Comparison of ENCODE assay signal across 1 cellular context in the genomic region with DNA sequence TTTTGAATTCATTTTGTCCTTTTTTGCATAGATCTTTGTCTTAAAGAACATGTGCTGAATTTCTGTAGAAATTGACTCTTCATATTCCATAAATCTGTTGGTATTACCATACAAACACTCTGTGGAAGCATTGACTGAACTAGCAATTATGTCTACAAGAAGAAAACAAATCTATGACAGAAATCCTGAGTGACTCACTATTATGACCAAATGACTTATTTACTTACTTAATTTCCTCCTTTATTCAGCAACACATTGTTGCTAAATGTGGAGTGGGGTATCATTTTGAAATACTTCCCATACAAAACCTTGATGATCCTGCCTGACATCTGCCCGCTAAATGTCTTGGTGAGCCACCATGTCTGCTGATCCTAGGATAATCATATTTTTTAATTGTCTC.
TF ChIP-seq lines count a peak whose summit lies in the region.

No MANE protein-coding gene starts in this region.

TF ChIP-seq in endothelial cell of umbilical vein, 7 proteins besides CTCF, POLR2A, EP300 and RAD21 (continued from another document):
- TF ChIP-seq, protein P1, sequence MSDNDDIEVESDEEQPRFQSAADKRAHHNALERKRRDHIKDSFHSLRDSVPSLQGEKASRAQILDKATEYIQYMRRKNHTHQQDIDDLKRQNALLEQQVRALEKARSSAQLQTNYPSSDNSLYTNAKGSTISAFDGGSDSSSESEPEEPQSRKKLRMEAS (IDR thresholded peaks at IDR 0.05; ENCODE audit: insufficient read depth, insufficient read length) = no peak
- TF ChIP-seq JUN (IDR thresholded peaks at IDR 0.05; ENCODE audit: borderline replicate concordance, insufficient read depth, insufficient read length, low read depth) (peak; percentile 17), POLR2AphosphoS5 (IDR thresholded peaks at IDR 0.05; ENCODE audit: insufficient read depth, low read depth, low read length) (no peak)
TF ChIP-seq in endothelial cell of umbilical vein: peak in this region for 2.
